19 cellular contexts compared by ENCODE assay signal in genomic region chr11:61354208-61354607, GRCh38. TPM values are rescaled to one million over a fixed set of nuclear protein-coding genes. Genes with fewer than 3 reads are reported as not detected.
A peak's percentile ranks its signal among the peaks of the same experiment; 100 is the strongest.
DNase-seq lines count a peak whose midpoint lies in the region; ATAC-seq and TF ChIP-seq lines count a peak whose summit lies in the region.
"Had no signal": no experiment of that assay in that cellular context is flagged by ENCODE, and none has a peak within 500 bp of the region (broad histone marks: within the 10 kb centered on the region; RNA-seq: fewer than 3 reads in every experiment).

No MANE protein-coding gene starts in this region.

- H3K27ac Mint-ChIP-seq in IgD-negative memory B cell (peak overlapping the region; percentile 67 to 95 (median 89)), activated B cell treated with CpG ODN at 0.5 μM for 24 hours (peak overlapping the region; percentile 98)
- H3K27ac Mint-ChIP-seq in stimulated activated naive B cell treated with anti-CD40 and anti-IgM and Interleukin-4, amounts not matched to agents 10 μg/mL and 1 μg/mL and 100 μg/mL, for 72 hours: peak overlapping the region; percentile 97
- no peak overlapping the region for H3K27ac Mint-ChIP-seq in CD4-positive, alpha-beta T cell
- H3K27ac Mint-ChIP-seq: CD8-positive, alpha-beta T cell had no signal

- no peaks in the 10 kb centered on the region for H3K27me3 ChIP-seq in CD4-positive, alpha-beta T cell (ENCODE audit: control insufficient read depth, insufficient read depth, low read length)

- no peak for DNase-seq in activated B cell treated with CpG ODN at 0.5 μM for 24 hours
- no peak for DNase-seq in left colon
- DNase-seq in stimulated activated naive B cell treated with anti-CD40 and anti-IgM and Interleukin-4, amounts not matched to agents 10 μg/mL and 1 μg/mL and 100 μg/mL, for 72 hours: no peak
- no peak for DNase-seq in globus pallidus (ENCODE audit: low spot score)
- DNase-seq in NOMO-1 (lab: John Stamatoyannopoulos, UW; ENCODE audit: unreplicated experiment in 2 of 2): no peak
- no peak for DNase-seq in CD4-positive, alpha-beta T cell
- DNase-seq in sciatic nerve (ENCODE audit: low spot score): no peak
- DNase-seq: CD8-positive, alpha-beta T cell; DMS79; KG1; NCI-H1048; NCI-H146; NCI-H2081 treated with DMSO at 0.1 percent for 48 hours; NCI-H510A; NCI-H82; SHP77 treated with DMSO at 0.1 percent for 48 hours had no signal

- POLR2A ChIA-PET in activated B cell treated with CpG ODN at 0.5 μM for 24 hours (lab: Charles Lee): interaction anchor here (0.8 to 3.7 kb wide), 7 partner anchors 8 to 75 kb away, joined by 3 to 34 read pairs (median 6); partner anchors contain the start of genes CPSF7, CYB561A3, SDHAF2 and TMEM138
- POLR2A ChIA-PET in CD4-positive, alpha-beta T cell (lab: Charles Lee): no interaction called here

- H3K36me3 Mint-ChIP-seq in IgD-negative memory B cell (peaks cover 14% of the 10 kb centered on the region), activated B cell treated with CpG ODN at 0.5 μM for 24 hours (ENCODE audit: low read depth) (peaks cover 63% of the 10 kb centered on the region)
- peaks cover 49 to 57% of the 10 kb centered on the region in 2 donors for H3K36me3 Mint-ChIP-seq in stimulated activated naive B cell treated with anti-CD40 and anti-IgM and Interleukin-4, amounts not matched to agents 10 μg/mL and 1 μg/mL and 100 μg/mL, for 72 hours
- H3K36me3 Mint-ChIP-seq in CD4-positive, alpha-beta T cell (ENCODE audit: low read depth): peaks cover 45% of the 10 kb centered on the region

- H3K9me3 ChIP-seq in CD4-positive, alpha-beta T cell (ENCODE audit: control insufficient read depth, low read length): no peaks in the 10 kb centered on the region
- H3K9me3 ChIP-seq: HAP-1 had no signal

- ATAC-seq in activated B cell treated with CpG ODN at 0.5 μM for 24 hours (ENCODE audit: low read depth) (no peak), left colon (peak; percentile 31), sciatic nerve (no peak)
- ATAC-seq in stimulated activated naive B cell treated with anti-CD40 and anti-IgM and Interleukin-4, amounts not matched to agents 10 μg/mL and 1 μg/mL and 100 μg/mL, for 72 hours (replicated peaks): no peak
- ATAC-seq in CD4-positive, alpha-beta T cell (ENCODE audit: poor library complexity): no peak
- ATAC-seq: CD8-positive, alpha-beta T cell; SK-N-SH treated with all-trans-retinoic acid at 6 μM for 48 hours had no signal

- H3K27ac ChIP-seq in CD4-positive, alpha-beta T cell (ENCODE audit: low read depth, low read length): no peak overlapping the region

- no peak for TF ChIP-seq CTCF in activated B cell treated with CpG ODN at 0.5 μM for 24 hours (IDR thresholded peaks at IDR 0.05)
- TF ChIP-seq CTCF in CD4-positive, alpha-beta T cell (IDR thresholded peaks at IDR 0.05): no peak

- CTCF ChIA-PET in activated B cell treated with CpG ODN at 0.5 μM for 24 hours (lab: Charles Lee): interaction anchor here (5.3 to 7.9 kb wide), 2 partner anchors 19 to 30 kb away, joined by 81 to 92 read pairs; no protein-coding TSS in a partner anchor
- CTCF ChIA-PET in CD4-positive, alpha-beta T cell (lab: Charles Lee): interaction anchor here (1.1 kb wide), 1 partner anchor 18 kb away, joined by 3 read pairs; no protein-coding TSS in a partner anchor

- H3K4me1 Mint-ChIP-seq in IgD-negative memory B cell (peaks cover 35 to 41% (median 36%) of the 10 kb centered on the region in 3 donors), activated B cell treated with CpG ODN at 0.5 μM for 24 hours (peaks cover 77% of the 10 kb centered on the region)
- H3K4me1 Mint-ChIP-seq in stimulated activated naive B cell treated with anti-CD40 and anti-IgM and Interleukin-4, amounts not matched to agents 10 μg/mL and 1 μg/mL and 100 μg/mL, for 72 hours: peaks cover 49 to 79% of the 10 kb centered on the region in 2 donors
- peaks cover 6% of the 10 kb centered on the region for H3K4me1 Mint-ChIP-seq in CD4-positive, alpha-beta T cell (ENCODE audit: low read depth)

- H3K4me3 Mint-ChIP-seq in IgD-negative memory B cell: peak overlapping the region; percentile 69 to 92 (median 88)
- peak overlapping the region; percentile 90 for H3K4me3 Mint-ChIP-seq in activated B cell treated with CpG ODN at 0.5 μM for 24 hours
- H3K4me3 Mint-ChIP-seq in stimulated activated naive B cell treated with anti-CD40 and anti-IgM and Interleukin-4, amounts not matched to agents 10 μg/mL and 1 μg/mL and 100 μg/mL, for 72 hours: peak overlapping the region; percentile 86 to 90
- H3K4me3 Mint-ChIP-seq in CD4-positive, alpha-beta T cell: no peak overlapping the region
- H3K4me3 Mint-ChIP-seq: CD8-positive, alpha-beta T cell had no signal

- no peaks in the 10 kb centered on the region for H3K9me3 Mint-ChIP-seq in IgD-negative memory B cell
- H3K9me3 Mint-ChIP-seq in activated B cell treated with CpG ODN at 0.5 μM for 24 hours: no peaks in the 10 kb centered on the region
- no peaks in the 10 kb centered on the region for H3K9me3 Mint-ChIP-seq in stimulated activated naive B cell treated with anti-CD40 and anti-IgM and Interleukin-4, amounts not matched to agents 10 μg/mL and 1 μg/mL and 100 μg/mL, for 72 hours
- no peaks in the 10 kb centered on the region for H3K9me3 Mint-ChIP-seq in CD4-positive, alpha-beta T cell
- H3K9me3 Mint-ChIP-seq: CD8-positive, alpha-beta T cell had no signal

- intact Hi-C loops in activated B cell treated with CpG ODN at 0.5 μM for 24 hours (cut with micrococcal nuclease): loop anchor here (10.0 kb wide), 1 partner anchor 1201 kb away; no protein-coding TSS in a partner anchor
- intact Hi-C loops in left colon (cut with DNase I, micrococcal nuclease): no loop called here
- intact Hi-C loops in CD4-positive, alpha-beta T cell (cut with DNase I, micrococcal nuclease): no loop called here
- intact Hi-C loops in sciatic nerve (cut with DNase I): no loop called here

- H3K27me3 Mint-ChIP-seq in IgD-negative memory B cell (no peaks in the 10 kb centered on the region), activated B cell treated with CpG ODN at 0.5 μM for 24 hours (no peaks in the 10 kb centered on the region)
- H3K27me3 Mint-ChIP-seq in stimulated activated naive B cell treated with anti-CD40 and anti-IgM and Interleukin-4, amounts not matched to agents 10 μg/mL and 1 μg/mL and 100 μg/mL, for 72 hours: no peaks in the 10 kb centered on the region
- no peaks in the 10 kb centered on the region for H3K27me3 Mint-ChIP-seq in CD4-positive, alpha-beta T cell

RNA-seq across cellular contexts. Expression of gene CYB561A3, which starts 7.5 kb away (rescaled TPM):
- polyA plus RNA-seq in IgD-negative memory B cell: 594 TPM
- total RNA-seq in activated B cell treated with CpG ODN at 0.5 μM for 24 hours (397 and 433 TPM in 2 replicates), left colon (10 to 100 TPM; 80.6 to 80.8 TPM), sciatic nerve (37.8 TPM)
- total RNA-seq in CD4-positive, alpha-beta T cell: 10 to 100 TPM; 24.4 to 25.8 TPM

RNA-seq across cellular contexts. Expression of gene TMEM138, which starts 8.0 kb away (rescaled TPM):
- polyA plus RNA-seq in IgD-negative memory B cell: 44.1 TPM
- 69.7 and 81.2 TPM in 2 replicates for total RNA-seq in activated B cell treated with CpG ODN at 0.5 μM for 24 hours
- total RNA-seq in left colon: 10 to 100 TPM; 33.9 to 40.5 TPM
- total RNA-seq in CD4-positive, alpha-beta T cell: 10 to 100 TPM; 59.2 to 60.9 TPM
- 38.2 TPM for total RNA-seq in sciatic nerve

RNA-seq across cellular contexts. Expression of gene TKFC, which starts 21.2 kb away (rescaled TPM):
- polyA plus RNA-seq in IgD-negative memory B cell: 46.1 TPM
- 59.8 and 63.9 TPM in 2 replicates for total RNA-seq in activated B cell treated with CpG ODN at 0.5 μM for 24 hours
- 10 to 100 TPM; 58.5 to 61.5 TPM for total RNA-seq in left colon
- 10 to 100 TPM; 21.8 to 26.3 TPM for total RNA-seq in CD4-positive, alpha-beta T cell
- 32.6 TPM for total RNA-seq in sciatic nerve

RNA-seq across cellular contexts. Expression of gene DDB1, which starts 21.3 kb away (rescaled TPM):
- 81.7 TPM for polyA plus RNA-seq in IgD-negative memory B cell
- total RNA-seq in activated B cell treated with CpG ODN at 0.5 μM for 24 hours (201 and 218 TPM in 2 replicates), left colon (100 to 1,000 TPM; 138 to 149 TPM), sciatic nerve (161 TPM)
- 100 to 1,000 TPM; 140 to 147 TPM for total RNA-seq in CD4-positive, alpha-beta T cell

RNA-seq across cellular contexts. Expression of gene TMEM216, which starts 38.2 kb away (rescaled TPM):
- 67.0 TPM for polyA plus RNA-seq in IgD-negative memory B cell
- 18.4 and 18.7 TPM in 2 replicates for total RNA-seq in activated B cell treated with CpG ODN at 0.5 μM for 24 hours
- total RNA-seq in left colon: 1 to 10 TPM; 7.9 to 8.5 TPM
- total RNA-seq in CD4-positive, alpha-beta T cell: 1 to 10 TPM; 3.4 to 3.8 TPM
- 8.9 TPM for total RNA-seq in sciatic nerve
